Comparison of ENCODE assay signal across 1 cellular context in the genomic region with DNA sequence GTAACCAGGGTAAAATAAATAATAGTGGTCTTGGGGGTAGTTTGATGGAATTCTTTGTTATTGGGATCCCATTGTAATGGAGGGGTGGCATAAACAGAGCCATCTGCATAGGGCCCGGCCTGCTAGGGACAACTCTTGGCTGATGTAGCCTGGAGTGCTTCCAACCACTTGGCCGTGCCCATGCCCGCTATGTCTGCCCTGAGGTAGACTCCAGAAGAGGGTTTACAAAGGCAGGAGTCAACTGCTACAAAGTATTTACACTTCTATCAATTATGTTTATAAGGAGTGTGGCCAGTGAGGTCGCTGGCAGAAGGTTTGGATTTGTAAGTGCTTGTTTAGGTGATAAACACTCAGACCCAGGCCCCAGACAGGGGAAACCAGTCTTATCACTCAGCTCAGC.
TF ChIP-seq lines count a peak whose summit lies in the region.

No MANE protein-coding gene starts in this region.

TF ChIP-seq in HepG2, 621 proteins besides CTCF, POLR2A, EP300 and RAD21 (continued from another document):
- TF ChIP-seq, protein P1, sequence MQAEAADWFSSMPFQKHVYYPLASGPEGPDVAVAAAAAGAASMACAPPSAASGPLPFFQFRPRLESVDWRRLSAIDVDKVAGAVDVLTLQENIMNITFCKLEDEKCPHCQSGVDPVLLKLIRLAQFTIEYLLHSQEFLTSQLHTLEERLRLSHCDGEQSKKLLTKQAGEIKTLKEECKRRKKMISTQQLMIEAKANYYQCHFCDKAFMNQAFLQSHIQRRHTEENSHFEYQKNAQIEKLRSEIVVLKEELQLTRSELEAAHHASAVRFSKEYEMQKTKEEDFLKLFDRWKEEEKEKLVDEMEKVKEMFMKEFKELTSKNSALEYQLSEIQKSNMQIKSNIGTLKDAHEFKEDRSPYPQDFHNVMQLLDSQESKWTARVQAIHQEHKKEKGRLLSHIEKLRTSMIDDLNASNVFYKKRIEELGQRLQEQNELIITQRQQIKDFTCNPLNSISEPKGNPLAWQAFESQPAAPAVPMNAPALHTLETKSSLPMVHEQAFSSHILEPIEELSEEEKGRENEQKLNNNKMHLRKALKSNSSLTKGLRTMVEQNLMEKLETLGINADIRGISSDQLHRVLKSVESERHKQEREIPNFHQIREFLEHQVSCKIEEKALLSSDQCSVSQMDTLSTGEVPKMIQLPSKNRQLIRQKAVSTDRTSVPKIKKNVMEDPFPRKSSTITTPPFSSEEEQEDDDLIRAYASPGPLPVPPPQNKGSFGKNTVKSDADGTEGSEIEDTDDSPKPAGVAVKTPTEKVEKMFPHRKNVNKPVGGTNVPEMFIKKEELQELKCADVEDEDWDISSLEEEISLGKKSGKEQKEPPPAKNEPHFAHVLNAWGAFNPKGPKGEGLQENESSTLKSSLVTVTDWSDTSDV (CRISPR knock-in tag; IDR thresholded peaks at IDR 0.05): no peak
- no peak for TF ChIP-seq ZGPAT (CRISPR knock-in tag; IDR thresholded peaks at IDR 0.05)
- TF ChIP-seq SOX5 (CRISPR knock-in tag; IDR thresholded peaks at IDR 0.05; ENCODE audit: borderline replicate concordance): no peak
- TF ChIP-seq GABPA (IDR thresholded peaks at IDR 0.05; ENCODE audit: low read depth, low read length): no peak
- TF ChIP-seq GABPA (CRISPR knock-in tag; IDR thresholded peaks at IDR 0.05; ENCODE audit: low read depth): no peak
- no peak for TF ChIP-seq ZSCAN9 (CRISPR knock-in tag; IDR thresholded peaks at IDR 0.05; ENCODE audit: borderline replicate concordance)
- no peak for TF ChIP-seq ZNF510 (CRISPR knock-in tag; IDR thresholded peaks at IDR 0.05; ENCODE audit: low read depth)
- TF ChIP-seq SRF (IDR thresholded peaks at IDR 0.05; ENCODE audit: low read depth, low read length): no peak
- no peak for TF ChIP-seq ZNF180 (CRISPR knock-in tag; IDR thresholded peaks at IDR 0.05; ENCODE audit: borderline replicate concordance, low read depth)
- no peak for TF ChIP-seq ZNF20 (CRISPR knock-in tag; IDR thresholded peaks at IDR 0.05)
